In the genomic region with DNA sequence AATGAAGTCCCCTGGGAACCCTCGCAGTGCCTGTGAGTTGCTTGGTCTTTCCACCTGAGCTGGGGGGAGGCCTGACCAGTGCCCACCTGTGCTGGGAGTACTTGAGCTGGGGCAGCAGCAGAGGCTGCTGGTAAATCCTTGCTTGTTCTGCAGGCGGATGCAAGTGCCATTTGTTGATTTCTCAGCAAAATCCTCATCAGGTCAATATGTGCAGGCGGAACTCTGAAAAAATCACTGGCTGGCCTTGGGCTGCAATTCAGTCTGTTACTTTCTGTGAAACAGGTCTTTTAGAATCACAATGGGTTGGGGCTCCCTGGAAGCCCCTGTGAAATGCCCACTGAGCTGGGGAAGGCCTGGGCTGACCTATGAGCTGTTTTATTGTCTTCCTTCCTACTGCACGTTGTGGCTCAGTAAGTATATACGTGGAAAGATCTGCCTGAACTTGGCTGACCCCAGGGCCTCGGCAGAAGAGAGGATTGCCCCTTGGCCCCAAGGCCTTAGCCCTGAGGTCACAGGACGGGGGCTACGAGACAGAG, we compare ENCODE assay signal across 1 cellular context.
TF ChIP-seq lines count a peak whose summit lies in the region.

No MANE protein-coding gene starts in this region.

TF ChIP-seq in WTC11, 78 proteins besides CTCF, POLR2A, EP300 and RAD21 (continued from another document):
- TF ChIP-seq, protein P1, sequence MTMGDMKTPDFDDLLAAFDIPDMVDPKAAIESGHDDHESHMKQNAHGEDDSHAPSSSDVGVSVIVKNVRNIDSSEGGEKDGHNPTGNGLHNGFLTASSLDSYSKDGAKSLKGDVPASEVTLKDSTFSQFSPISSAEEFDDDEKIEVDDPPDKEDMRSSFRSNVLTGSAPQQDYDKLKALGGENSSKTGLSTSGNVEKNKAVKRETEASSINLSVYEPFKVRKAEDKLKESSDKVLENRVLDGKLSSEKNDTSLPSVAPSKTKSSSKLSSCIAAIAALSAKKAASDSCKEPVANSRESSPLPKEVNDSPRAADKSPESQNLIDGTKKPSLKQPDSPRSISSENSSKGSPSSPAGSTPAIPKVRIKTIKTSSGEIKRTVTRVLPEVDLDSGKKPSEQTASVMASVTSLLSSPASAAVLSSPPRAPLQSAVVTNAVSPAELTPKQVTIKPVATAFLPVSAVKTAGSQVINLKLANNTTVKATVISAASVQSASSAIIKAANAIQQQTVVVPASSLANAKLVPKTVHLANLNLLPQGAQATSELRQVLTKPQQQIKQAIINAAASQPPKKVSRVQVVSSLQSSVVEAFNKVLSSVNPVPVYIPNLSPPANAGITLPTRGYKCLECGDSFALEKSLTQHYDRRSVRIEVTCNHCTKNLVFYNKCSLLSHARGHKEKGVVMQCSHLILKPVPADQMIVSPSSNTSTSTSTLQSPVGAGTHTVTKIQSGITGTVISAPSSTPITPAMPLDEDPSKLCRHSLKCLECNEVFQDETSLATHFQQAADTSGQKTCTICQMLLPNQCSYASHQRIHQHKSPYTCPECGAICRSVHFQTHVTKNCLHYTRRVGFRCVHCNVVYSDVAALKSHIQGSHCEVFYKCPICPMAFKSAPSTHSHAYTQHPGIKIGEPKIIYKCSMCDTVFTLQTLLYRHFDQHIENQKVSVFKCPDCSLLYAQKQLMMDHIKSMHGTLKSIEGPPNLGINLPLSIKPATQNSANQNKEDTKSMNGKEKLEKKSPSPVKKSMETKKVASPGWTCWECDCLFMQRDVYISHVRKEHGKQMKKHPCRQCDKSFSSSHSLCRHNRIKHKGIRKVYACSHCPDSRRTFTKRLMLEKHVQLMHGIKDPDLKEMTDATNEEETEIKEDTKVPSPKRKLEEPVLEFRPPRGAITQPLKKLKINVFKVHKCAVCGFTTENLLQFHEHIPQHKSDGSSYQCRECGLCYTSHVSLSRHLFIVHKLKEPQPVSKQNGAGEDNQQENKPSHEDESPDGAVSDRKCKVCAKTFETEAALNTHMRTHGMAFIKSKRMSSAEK (CRISPR knock-in tag; IDR thresholded peaks at IDR 0.05; ENCODE audit: borderline replicate concordance) = no peak
- no peak for TF ChIP-seq SP1 (CRISPR knock-in tag; conservative IDR thresholded peaks at IDR 0.05)
- TF ChIP-seq EMX1 (CRISPR knock-in tag; IDR thresholded peaks at IDR 0.05) = no peak
- TF ChIP-seq SOX15 (CRISPR knock-in tag; IDR thresholded peaks at IDR 0.05) = no peak
- no peak for TF ChIP-seq FOXJ3 (CRISPR knock-in tag; IDR thresholded peaks at IDR 0.05; ENCODE audit: borderline replicate concordance)
